22 cellular contexts compared by ENCODE assay signal in genomic region chr19:21580818-21581217, GRCh38.
"Had no signal": no experiment of that assay in that cellular context is flagged by ENCODE, and none has a peak within 500 bp of the region (broad histone marks: within the 10 kb centered on the region; RNA-seq: fewer than 3 reads in every experiment).

No MANE protein-coding gene starts in this region.

- H3K36me3 ChIP-seq: breast epithelium, esophagus muscularis mucosa, heart right ventricle, lower lobe of right lung, right atrium auricular region, stomach, thyroid gland, upper lobe of right lung had no signal

- H3K4me3 ChIP-seq: breast epithelium, esophagus muscularis mucosa, heart right ventricle, lower lobe of right lung, right atrium auricular region, smooth muscle cell, stomach, thyroid gland, upper lobe of right lung had no signal

- H3K27ac ChIP-seq: breast epithelium, esophagus muscularis mucosa, foreskin keratinocyte, heart right ventricle, lower lobe of right lung, right atrium auricular region, stomach, thyroid gland, upper lobe of right lung had no signal

- H3K4me2 ChIP-seq: smooth muscle cell had no signal

- H3K4me3 Mint-ChIP-seq: natural killer cell treated with Interleukin-12 subunit alpha and Interleukin-12 subunit beta and Interleukin-15 and Interleukin-18, amount 100 ng/mL, for 72 hours; stimulated activated naive B cell treated with anti-CD40 and anti-IgM and Interleukin-4, amounts not matched to agents 10 μg/mL and 1 μg/mL and 100 μg/mL, for 72 hours had no signal

- DNase-seq: activated CD4-positive, alpha-beta T cell treated with anti-CD3 and anti-CD28 coated beads for 48 hours; activated CD4-positive, CD25-positive, alpha-beta regulatory T cell; activated effector memory CD4-positive, alpha-beta T cell treated with anti-CD3 and anti-CD28 coated beads, Interleukin-2, amount 50 U/mL, for 16 hours; central memory CD4-positive, alpha-beta T cell; foreskin keratinocyte; heart right ventricle; kidney glomerular epithelial cell; lower lobe of right lung; mesenchymal stem cell; stimulated activated CD4-positive, alpha-beta T cell treated with anti-CD3 and anti-CD28 coated beads, Interleukin-1b, Interleukin-23, amount 100 ng/mL, for 48 hours; stimulated activated naive B cell treated with anti-CD40 and anti-IgM and Interleukin-4, amounts not matched to agents 10 μg/mL and 1 μg/mL and 100 μg/mL, for 72 hours; stomach; T-helper 1 cell; thyroid gland; upper lobe of right lung had no signal

- H3K36me3 Mint-ChIP-seq: natural killer cell treated with Interleukin-12 subunit alpha and Interleukin-12 subunit beta and Interleukin-15 and Interleukin-18, amount 100 ng/mL, for 72 hours had no signal

- FAIRE-seq: endothelial cell of umbilical vein had no signal

- H3K9me3 ChIP-seq: esophagus muscularis mucosa, lower lobe of right lung, thyroid gland had no signal

- ATAC-seq: foreskin keratinocyte; heart right ventricle; left lobe of liver; lower lobe of right lung; natural killer cell treated with Interleukin-12 subunit alpha and Interleukin-12 subunit beta and Interleukin-15 and Interleukin-18, amount 100 ng/mL, for 72 hours; stimulated activated naive B cell treated with anti-CD40 and anti-IgM and Interleukin-4, amounts not matched to agents 10 μg/mL and 1 μg/mL and 100 μg/mL, for 72 hours; upper lobe of right lung had no signal

- H3K4me1 ChIP-seq: breast epithelium, foreskin keratinocyte, lower lobe of right lung, upper lobe of right lung had no signal

- H3K4me1 Mint-ChIP-seq: stimulated activated naive B cell treated with anti-CD40 and anti-IgM and Interleukin-4, amounts not matched to agents 10 μg/mL and 1 μg/mL and 100 μg/mL, for 72 hours had no signal

- H3K27me3 ChIP-seq: breast epithelium, foreskin keratinocyte, right atrium auricular region, thyroid gland, upper lobe of right lung had no signal

- H3K9me3 Mint-ChIP-seq: natural killer cell treated with Interleukin-12 subunit alpha and Interleukin-12 subunit beta and Interleukin-15 and Interleukin-18, amount 100 ng/mL, for 72 hours had no signal

- H3K27ac Mint-ChIP-seq: natural killer cell treated with Interleukin-12 subunit alpha and Interleukin-12 subunit beta and Interleukin-15 and Interleukin-18, amount 100 ng/mL, for 72 hours; stimulated activated naive B cell treated with anti-CD40 and anti-IgM and Interleukin-4, amounts not matched to agents 10 μg/mL and 1 μg/mL and 100 μg/mL, for 72 hours had no signal
